In genomic region chr4:88211473-88212252, GRCh38 we compare ENCODE assay signal across 8 cellular contexts. TPM values are rescaled to one million over a fixed set of nuclear protein-coding genes. Genes with fewer than 3 reads are reported as not detected.
DNase-seq lines count a peak whose midpoint lies in the region; ATAC-seq and TF ChIP-seq lines count a peak whose summit lies in the region.

No MANE protein-coding gene starts in this region.

- intact Hi-C loops in left lung (cut with DNase I), result loop anchor here in 1 of 2 donors (5.0 to 10.0 kb wide), 2 partner anchors 153 to 179 kb away; no protein-coding TSS in a partner anchor

- no peaks in the 10 kb centered on the region for H3K36me3 ChIP-seq in BJ (ENCODE audit: control insufficient read depth, insufficient read depth, low read length)
- no peaks in the 10 kb centered on the region for H3K36me3 ChIP-seq in left lung

- H3K4me3 ChIP-seq in BJ (ENCODE audit: low read depth, low read length) (no peak overlapping the region), GM12865 (ENCODE audit: low read depth, low read length) (no peak overlapping the region), cardiac fibroblast (replicated peaks in 1 of 2; ENCODE audit: low read depth in 2 of 2, low read length in 2 of 2) (no peak overlapping the region), left lung (no peak overlapping the region)

- H3K36me3 Mint-ChIP-seq in stimulated activated naive B cell treated with anti-CD40 and anti-IgM and Interleukin-4, amounts not matched to agents 10 μg/mL and 1 μg/mL and 100 μg/mL, for 72 hours, result no peaks in the 10 kb centered on the region

- CTCF ChIA-PET in BJ (lab: Yijun Ruan, JAX), result interaction anchor here (0.6 to 5.1 kb wide), 48 partner anchors 9 to 683 kb away, joined by 3 to 56 read pairs (median 4); partner anchors contain the start of gene HERC5

- no peak overlapping the region for H3K27ac ChIP-seq in left lung

- no peaks in the 10 kb centered on the region for H3K9me3 Mint-ChIP-seq in stimulated activated naive B cell treated with anti-CD40 and anti-IgM and Interleukin-4, amounts not matched to agents 10 μg/mL and 1 μg/mL and 100 μg/mL, for 72 hours

- TF ChIP-seq CTCF in BJ (IDR thresholded peaks at IDR 0.05; ENCODE audit: insufficient read depth, low read depth, low read length) (peak; percentile 56), GM12865 (IDR thresholded peaks at IDR 0.05; ENCODE audit: insufficient read depth, low read depth, low read length, missing control alignments) (peak; percentile 51), cardiac fibroblast (IDR thresholded peaks at IDR 0.05; ENCODE audit: low read depth, low read length) (peak; percentile 43), left lung (IDR thresholded peaks at IDR 0.05) (peak; percentile 48 to 61)

- H3K4me1 Mint-ChIP-seq in stimulated activated naive B cell treated with anti-CD40 and anti-IgM and Interleukin-4, amounts not matched to agents 10 μg/mL and 1 μg/mL and 100 μg/mL, for 72 hours, result peaks cover 0 to 2% of the 10 kb centered on the region in 2 donors

- H3K27me3 Mint-ChIP-seq in stimulated activated naive B cell treated with anti-CD40 and anti-IgM and Interleukin-4, amounts not matched to agents 10 μg/mL and 1 μg/mL and 100 μg/mL, for 72 hours, result peaks cover 0 to 9% of the 10 kb centered on the region in 2 donors

- ATAC-seq in HG03460 (IDR thresholded peaks at IDR 0.05; ENCODE audit: unreplicated experiment), result peak; percentile 59
- peak; percentile 77 for ATAC-seq in left lung
- ATAC-seq in stimulated activated naive B cell treated with anti-CD40 and anti-IgM and Interleukin-4, amounts not matched to agents 10 μg/mL and 1 μg/mL and 100 μg/mL, for 72 hours (replicated peaks), result peak; percentile 67 to 78
- ATAC-seq in HG02938 (IDR thresholded peaks at IDR 0.05; ENCODE audit: unreplicated experiment), result no peak

- DNase-seq in BJ (ENCODE audit: low read depth) (no peak), GM12865 (ENCODE audit: low read depth) (peak; percentile 54), SHP77 treated with DMSO at 0.1 percent for 48 hours (lab: John Stamatoyannopoulos, UW) (peak; percentile 19), cardiac fibroblast (ENCODE audit: low read depth in 2 of 2) (peak; percentile 62 to 63), left lung (no peak)
- DNase-seq in stimulated activated naive B cell treated with anti-CD40 and anti-IgM and Interleukin-4, amounts not matched to agents 10 μg/mL and 1 μg/mL and 100 μg/mL, for 72 hours, result peak; percentile 23

- no peak overlapping the region for H3K4me3 Mint-ChIP-seq in stimulated activated naive B cell treated with anti-CD40 and anti-IgM and Interleukin-4, amounts not matched to agents 10 μg/mL and 1 μg/mL and 100 μg/mL, for 72 hours

- H3K27me3 ChIP-seq in BJ (ENCODE audit: control insufficient read depth, insufficient read depth, low read length) (peaks cover 4% of the 10 kb centered on the region), left lung (no peaks in the 10 kb centered on the region)

- H3K4me1 ChIP-seq in left lung, result peaks cover 4 to 6% of the 10 kb centered on the region in 2 donors

- no peak overlapping the region for H3K27ac Mint-ChIP-seq in stimulated activated naive B cell treated with anti-CD40 and anti-IgM and Interleukin-4, amounts not matched to agents 10 μg/mL and 1 μg/mL and 100 μg/mL, for 72 hours

- no peaks in the 10 kb centered on the region for H3K9me3 ChIP-seq in left lung

- POLR2A ChIA-PET in BJ (lab: Charles Lee), result interaction anchor here (0.7 kb wide), 1 partner anchor 250 kb away, joined by 6 read pairs; no protein-coding TSS in a partner anchor

RNA-seq across cellular contexts. Expression of gene ABCG2, which starts 53.2 kb away (rescaled TPM):
- 0.45 and 0.65 TPM in 2 replicates for polyA plus RNA-seq in BJ (2011; rRNA removed)
- 0.47 and 0.67 TPM in 2 replicates for polyA minus RNA-seq in BJ (2011; rRNA and poly(A)+ RNA removed)
- total RNA-seq in left lung, result 1 to 10 TPM; 5.1 to 7.9 TPM

Comparison
In these comparisons a context has a peak if more than half of its experiments do, and no peak if none do; other contexts are left out.
1. DNase-seq: peak in GM12865 (single experiment), SHP77 treated with DMSO at 0.1 percent for 48 hours (single experiment), cardiac fibroblast (2 of 2) and stimulated activated naive B cell treated with anti-CD40 and anti-IgM and Interleukin-4, amounts not matched to agents 10 μg/mL and 1 μg/mL and 100 μg/mL, for 72 hours (single experiment); none in BJ (single experiment) and left lung (0 of 2).
2. Peak in every context shown above with its lines, with median percentiles within 50 percentile points of each other: CTCF ChIP-seq.